ENCODE assay signal across 9 cellular contexts in the genomic region with DNA sequence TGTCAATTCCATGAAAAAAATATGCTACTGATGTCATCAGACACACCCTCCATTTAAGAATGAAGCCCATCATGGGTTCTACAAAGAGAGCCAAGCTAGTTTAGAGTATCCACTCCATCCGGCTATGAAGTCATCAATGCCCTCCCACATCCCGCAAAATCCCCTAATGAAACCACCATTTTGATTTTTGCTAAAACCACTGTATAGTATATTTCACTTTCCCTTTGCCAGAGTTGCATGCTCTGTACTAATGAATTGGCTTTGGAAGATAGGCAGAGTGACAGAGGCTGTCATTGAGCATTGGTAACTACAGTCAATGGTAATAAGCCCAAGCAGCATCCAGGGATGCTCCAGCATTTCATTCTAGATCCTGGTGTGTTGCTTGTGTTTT.
DNase-seq lines count a peak whose midpoint lies in the region; ATAC-seq and TF ChIP-seq lines count a peak whose summit lies in the region.
"Had no signal": no experiment of that assay in that cellular context is flagged by ENCODE, and none has a peak within 500 bp of the region (broad histone marks: within the 10 kb centered on the region; RNA-seq: fewer than 3 reads in every experiment).

No MANE protein-coding gene starts in this region.

- H3K4me3 Mint-ChIP-seq in central memory CD8-positive, alpha-beta T cell: peak overlapping the region; percentile 52

- no peak overlapping the region for H3K4me3 ChIP-seq in foreskin fibroblast (ENCODE audit: low read depth in 1 of 2, low read length in 2 of 2)
- H3K4me3 ChIP-seq: thoracic aorta had no signal

- peaks cover 11% of the 10 kb centered on the region for H3K36me3 Mint-ChIP-seq in central memory CD8-positive, alpha-beta T cell (ENCODE audit: insufficient read depth)

- peak; percentile 49 for ATAC-seq in GM18520 (IDR thresholded peaks at IDR 0.05; ENCODE audit: unreplicated experiment)
- peak; percentile 54 for ATAC-seq in GM21528 (IDR thresholded peaks at IDR 0.05; ENCODE audit: low FRiP score, unreplicated experiment)
- peak; percentile 47 for ATAC-seq in HG03558 (IDR thresholded peaks at IDR 0.05; ENCODE audit: extremely low read depth, unreplicated experiment)
- peak; percentile 93 for ATAC-seq in central memory CD8-positive, alpha-beta T cell (replicated peaks; ENCODE audit: extremely low read depth, poor library complexity, severe bottlenecking)

- peak overlapping the region; percentile 83 for H3K27ac Mint-ChIP-seq in central memory CD8-positive, alpha-beta T cell (ENCODE audit: low read depth)

- TF ChIP-seq CTCF in foreskin fibroblast (IDR thresholded peaks at IDR 0.05; ENCODE audit: low read depth, low read length): no peak

- H3K9me3 Mint-ChIP-seq in central memory CD8-positive, alpha-beta T cell: no peaks in the 10 kb centered on the region

- no peaks in the 10 kb centered on the region for H3K27me3 Mint-ChIP-seq in central memory CD8-positive, alpha-beta T cell

- DNase-seq in central memory CD8-positive, alpha-beta T cell (ENCODE audit: low spot score in 2 of 2): peak in 1 of 2 donors; percentile 67
- DNase-seq in KG1 (lab: John Stamatoyannopoulos, UW) (no peak), foreskin fibroblast (no peak), SHP77 treated with DMSO at 0.1 percent for 48 hours (lab: John Stamatoyannopoulos, UW) (no peak), GOT3 (lab: John Stamatoyannopoulos, UW) (no peak)

- peaks cover 78% of the 10 kb centered on the region for H3K4me1 Mint-ChIP-seq in central memory CD8-positive, alpha-beta T cell
